18 cellular contexts compared by ENCODE assay signal in genomic region chr11:98616256-98616655, GRCh38.
DNase-seq lines count a peak whose midpoint lies in the region; ATAC-seq and TF ChIP-seq lines count a peak whose summit lies in the region.
"Had no signal": no experiment of that assay in that cellular context is flagged by ENCODE, and none has a peak within 500 bp of the region (broad histone marks: within the 10 kb centered on the region; RNA-seq: fewer than 3 reads in every experiment).

No MANE protein-coding gene starts in this region.

- POLR2A ChIA-PET in PC-3 (lab: Charles Lee; ENCODE audit: unreplicated experiment), result no interaction called here

- ATAC-seq in PC-3 (no peak), omental fat pad (ENCODE audit: low FRiP score) (peak; percentile 71), GM19023 (IDR thresholded peaks at IDR 0.05; ENCODE audit: unreplicated experiment) (no peak), GM18909 (IDR thresholded peaks at IDR 0.05; ENCODE audit: poor library complexity, unreplicated experiment) (no peak)
- ATAC-seq in activated CD4-positive, CD25-positive, alpha-beta regulatory T cell treated with anti-CD3 and anti-CD28 coated beads, Interleukin-2, amount 50 U/mL, for 24 hours, result no peak
- ATAC-seq: SK-N-SH treated with all-trans-retinoic acid at 6 μM for 48 hours had no signal

- no peak overlapping the region for H3K9ac ChIP-seq in PC-3 (ENCODE audit: low read length)

- H3K9me2 ChIP-seq in PC-3 (replicated peaks; ENCODE audit: low read length), result no peaks in the 10 kb centered on the region

- H3K4me2 ChIP-seq in PC-3 (ENCODE audit: low read length), result 0 out of 2 replicates have a peak overlapping the region, but pooled peaks have one; percentile 2

- intact Hi-C loops in PC-3 (cut with micrococcal nuclease), result no loop called here

- no peak overlapping the region for H3K27ac ChIP-seq in PC-3 (ENCODE audit: low read length)

- no peaks in the 10 kb centered on the region for H3K4me1 ChIP-seq in PC-3 (ENCODE audit: insufficient read depth, low read length)

- DNase-seq in ELR (ENCODE audit: low read depth), result peak; percentile 28
- DNase-seq in PC-3, result peak; percentile 52
- peak; percentile 45 for DNase-seq in epithelial cell of esophagus (ENCODE audit: low read depth)
- no peak for DNase-seq in omental fat pad (ENCODE audit: low spot score)
- no peak for DNase-seq in hepatic stellate cell (ENCODE audit: low spot score)
- DNase-seq: COR-L47, DMS153, H9, IMR-90, MV-4-11, NCI-H1417 treated with DMSO at 0.1 percent for 48 hours, NCI-H2029, NCI-H510A treated with DMSO at 0.1 percent for 48 hours, SHP77 had no signal

- H3K27me3 ChIP-seq in PC-3 (ENCODE audit: low read length), result no peaks in the 10 kb centered on the region

- H3K4me3 ChIP-seq in PC-3 (ENCODE audit: low read length) (no peak overlapping the region), epithelial cell of esophagus (ENCODE audit: low read length) (no peak overlapping the region)

- BruUV-seq in PC-3 (replicated peaks; lab: Mats Ljungman, UMichigan), result no TSS peak

- no peak overlapping the region for H2AFZ ChIP-seq in PC-3 (ENCODE audit: low read length)

- CTCF ChIA-PET in PC-3 (lab: Charles Lee), result no interaction called here

- no peaks in the 10 kb centered on the region; the same call in 1 of the 2 replicates for H3K9me3 ChIP-seq in PC-3 (ENCODE audit: low read length)

- no peaks in the 10 kb centered on the region for H3K79me2 ChIP-seq in PC-3 (ENCODE audit: low read length)

- no peak for TF ChIP-seq CTCF in PC-3 (conservative IDR thresholded peaks at IDR 0.05; ENCODE audit: low read depth, low read length)
- TF ChIP-seq CTCF in epithelial cell of esophagus (IDR thresholded peaks at IDR 0.05; ENCODE audit: insufficient read depth, low read depth, low read length, missing control alignments), result no peak
- TF ChIP-seq CTCF in omental fat pad (IDR thresholded peaks at IDR 0.05), result no peak

- no peaks in the 10 kb centered on the region for H4K20me1 ChIP-seq in PC-3 (ENCODE audit: low read length)

- no peaks in the 10 kb centered on the region for H3K36me3 ChIP-seq in PC-3 (ENCODE audit: low read depth, low read length)

- H3F3A ChIP-seq in PC-3 (ENCODE audit: low read length, unreplicated experiment), result no peaks in the 10 kb centered on the region

Comparison
In these comparisons a context has a peak if more than half of its experiments do, and no peak if none do; other contexts are left out.
1. DNase-seq: peak in ELR (single experiment), PC-3 (single experiment) and epithelial cell of esophagus (single experiment); none in omental fat pad (single experiment) and hepatic stellate cell (single experiment).